Comparison of ENCODE assay signal across 12 cellular contexts in the genomic region with DNA sequence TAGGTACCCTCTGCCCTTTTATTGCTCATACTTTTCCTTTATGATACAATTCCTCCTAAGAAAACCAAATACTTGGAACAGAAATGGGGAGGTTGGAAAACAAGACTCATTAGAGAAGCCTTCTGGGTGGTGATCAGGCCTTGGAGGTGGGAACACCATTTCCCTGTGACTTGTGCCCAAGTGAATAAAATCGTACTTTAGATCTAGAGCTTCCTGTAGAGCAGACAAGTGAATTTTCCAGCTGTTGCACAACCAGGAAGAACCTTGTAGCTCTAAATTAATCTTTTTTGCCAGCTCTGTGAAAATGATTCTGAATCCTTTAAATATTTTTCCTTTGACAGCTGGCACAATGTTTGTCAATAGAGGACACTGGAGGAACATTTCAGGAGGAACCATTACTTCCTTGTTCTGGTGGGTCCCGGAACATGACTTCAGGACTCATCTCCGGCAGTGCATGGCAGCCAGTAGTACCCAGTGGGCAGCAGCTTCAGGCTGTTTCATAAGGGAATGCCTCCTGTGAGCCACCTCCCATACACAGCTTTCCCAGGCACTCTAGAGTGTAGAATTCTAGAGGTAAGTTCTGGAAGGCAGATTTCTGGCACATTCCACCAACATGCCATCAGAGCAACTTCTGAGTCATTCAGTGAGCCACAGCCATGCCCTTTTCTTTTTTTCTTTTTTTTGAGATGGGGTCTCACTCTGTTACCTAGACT. TPM values are rescaled to one million over a fixed set of nuclear protein-coding genes. Genes with fewer than 3 reads are reported as not detected.
DNase-seq lines count a peak whose midpoint lies in the region; ATAC-seq and TF ChIP-seq lines count a peak whose summit lies in the region.
"Had no signal": no experiment of that assay in that cellular context is flagged by ENCODE, and none has a peak within 500 bp of the region (broad histone marks: within the 10 kb centered on the region; RNA-seq: fewer than 3 reads in every experiment).

No MANE protein-coding gene starts in this region.

- 48% methylated on average over 3 of the region's 3 CpGs for whole genome bisulfite sequencing in right lobe of liver (ENCODE audit: insufficient coverage, low coverage, low lambda C conversion rate, missing lambda C conversion rate)
- WGBS in upper lobe of left lung, 2 donors: 31 to 63% methylated on average over 3 of the region's 3 CpGs

- ATAC-seq in right lobe of liver: peak; percentile 15 to 41 (median 28)
- ATAC-seq in upper lobe of left lung (ENCODE audit: low FRiP score in 2 of 2): peak; percentile 58 to 79
- ATAC-seq in HG02981 (IDR thresholded peaks at IDR 0.05; ENCODE audit: unreplicated experiment): no peak
- no peak for ATAC-seq in GM18867 (IDR thresholded peaks at IDR 0.05; ENCODE audit: unreplicated experiment)

- in situ Hi-C loops in GM13977 (cut with MboI; ENCODE audit: low pct_unique_long_range_greater_than_20kb, low sequenced_read_pairs, unreplicated experiment): no loop called here

- no peaks in the 10 kb centered on the region for H3K36me3 ChIP-seq in colonic mucosa
- no peaks in the 10 kb centered on the region for H3K36me3 ChIP-seq in right lobe of liver
- H3K36me3 ChIP-seq in upper lobe of left lung: no peaks in the 10 kb centered on the region

- peak; percentile 41 for DNase-seq in activated effector memory CD4-positive, alpha-beta T cell treated with anti-CD3 and anti-CD28 coated beads, Interleukin-2, amount 50 U/mL, for 16 hours
- DNase-seq in activated effector memory CD4-positive, alpha-beta T cell treated with Interleukin-2 at 50 U/mL for 16 hours: no peak
- DNase-seq in colonic mucosa: no peak
- no peak for DNase-seq in right lobe of liver
- DNase-seq in upper lobe of left lung: peak in 1 of 2 donors; percentile 56
- DNase-seq in GM13977 (ENCODE audit: low spot score): no peak
- DNase-seq: NCI-H2081 treated with DMSO at 0.1 percent for 48 hours; stimulated activated CD4-positive, alpha-beta T cell treated with anti-CD3 and anti-CD28 coated beads, Interleukin-2, amount 100 ng/mL, for 48 hours had no signal

- no peaks in the 10 kb centered on the region for H3K9me3 ChIP-seq in colonic mucosa
- H3K9me3 ChIP-seq in right lobe of liver: no peaks in the 10 kb centered on the region
- no peaks in the 10 kb centered on the region for H3K9me3 ChIP-seq in upper lobe of left lung

- TF ChIP-seq CTCF in colonic mucosa (IDR thresholded peaks at IDR 0.05) (no peak), right lobe of liver (IDR thresholded peaks at IDR 0.05) (no peak), upper lobe of left lung (IDR thresholded peaks at IDR 0.05) (no peak), GM13977 (IDR thresholded peaks at IDR 0.05; ENCODE audit: extremely low read depth, insufficient read depth, missing control alignments) (no peak)

- TF ChIP-seq POLR2A in right lobe of liver (IDR thresholded peaks at IDR 0.05) (no peak), upper lobe of left lung (IDR thresholded peaks at IDR 0.05) (no peak)

- intact Hi-C loops in colonic mucosa (cut with DNase I) (no loop called here), right lobe of liver (cut with DNase I) (no loop called here)

- no peak for TF ChIP-seq EP300 in upper lobe of left lung (IDR thresholded peaks at IDR 0.05)

- H3K9ac ChIP-seq in colonic mucosa (ENCODE audit: low read depth in 2 of 2, low read length in 2 of 2): no peak overlapping the region

- no peak overlapping the region for H3K4me3 ChIP-seq in colonic mucosa
- H3K4me3 ChIP-seq in right lobe of liver: no peak overlapping the region
- H3K4me3 ChIP-seq in upper lobe of left lung: no peak overlapping the region

- H3K27ac ChIP-seq in colonic mucosa: peak overlapping the region; percentile 43
- H3K27ac ChIP-seq in right lobe of liver: no peak overlapping the region
- H3K27ac ChIP-seq in upper lobe of left lung: peak overlapping the region; percentile 32 to 74 (median 66)

- H3K4me1 ChIP-seq in colonic mucosa: peaks cover 6% of the 10 kb centered on the region
- peaks cover 0 to 13% (median 7%) of the 10 kb centered on the region in 4 donors for H3K4me1 ChIP-seq in right lobe of liver
- peaks cover 6 to 17% (median 9%) of the 10 kb centered on the region in 4 donors for H3K4me1 ChIP-seq in upper lobe of left lung

- H3K27me3 ChIP-seq in colonic mucosa (no peaks in the 10 kb centered on the region), right lobe of liver (no peaks in the 10 kb centered on the region), upper lobe of left lung (no peaks in the 10 kb centered on the region)

RNA-seq across cellular contexts. Expression of a gene that starts 5.6 kb away (rescaled TPM):
- 10 to 100 TPM; 29.3 to 33.0 TPM for total RNA-seq in colonic mucosa
- 10 to 100 TPM; 14.6 to 33.2 (median 18.0) TPM for total RNA-seq in right lobe of liver
- 10 to 100 TPM; 13.5 to 44.4 (median 35.2) TPM for total RNA-seq in upper lobe of left lung

RNA-seq across cellular contexts. Expression of a gene that starts 17.8 kb away (rescaled TPM):
- total RNA-seq in colonic mucosa (100 to 1,000 TPM; 105 to 171 TPM), right lobe of liver (10 to 100 TPM; 30.2 to 55.9 (median 38.7) TPM), upper lobe of left lung (100 to 1,000 TPM in 1 of 6 donors, 10 to 100 TPM in 5; 21.0 to 120 (median 75.8) TPM)

RNA-seq across cellular contexts. Expression of a gene that starts 19.1 kb away (rescaled TPM):
- total RNA-seq in colonic mucosa: 10 to 100 TPM; 51.3 to 88.6 TPM
- total RNA-seq in right lobe of liver: 10 to 100 TPM; 21.9 to 29.7 (median 26.0) TPM
- 10 to 100 TPM; 51.3 to 89.1 (median 59.2) TPM for total RNA-seq in upper lobe of left lung

RNA-seq across cellular contexts. Expression of a gene that starts 24.7 kb away (rescaled TPM):
- total RNA-seq in colonic mucosa: 1 to 10 TPM in 1 of 2 donors, under 1 TPM in 1; 0.69 to 1.5 TPM
- 1 to 10 TPM in 3 of 6 experiments, under 1 TPM in 3; 0.40 to 2.1 (median 1.0) TPM for total RNA-seq in right lobe of liver
- 1 to 10 TPM in 1 of 6 donors, not detected in 5; 1.1 TPM for total RNA-seq in upper lobe of left lung
- total RNA-seq: A673, mononuclear cell had no signal

RNA-seq across cellular contexts. Expression of a gene that starts 25.5 kb away (rescaled TPM):
- total RNA-seq in colonic mucosa (1 to 10 TPM; 2.3 to 3.6 TPM), right lobe of liver (10 to 100 TPM in 1 of 6 experiments, 1 to 10 TPM in 5; 5.0 to 14.4 (median 5.7) TPM), upper lobe of left lung (100 to 1,000 TPM in 1 of 6 donors, 10 to 100 TPM in 5; 32.5 to 101 (median 63.0) TPM)
- total RNA-seq: mononuclear cell had no signal

Comparison
In these comparisons a context has a peak if more than half of its experiments do, and no peak if none do; other contexts are left out.
1. H3K27ac ChIP-seq: peak in colonic mucosa (single experiment) and upper lobe of left lung (4 of 4); none in right lobe of liver (0 of 3).
2. ATAC-seq: peak in right lobe of liver (4 of 4) and upper lobe of left lung (2 of 2); none in HG02981 (single experiment) and GM18867 (single experiment).